In genomic region chr1:921011-921837, GRCh38 we compare ENCODE assay signal across 8 cellular contexts. TPM values are rescaled to one million over a fixed set of nuclear protein-coding genes. Genes with fewer than 3 reads are reported as not detected.
DNase-seq lines count a peak whose midpoint lies in the region; ATAC-seq and TF ChIP-seq lines count a peak whose summit lies in the region.

No MANE protein-coding gene starts in this region.

- TF ChIP-seq CTCF in HFFc6 (IDR thresholded peaks at IDR 0.05), result peak; percentile 77
- peak; percentile 55 for TF ChIP-seq CTCF in astrocyte of the cerebellum (IDR thresholded peaks at IDR 0.05; ENCODE audit: low read depth, low read length, missing control alignments)

- H3K9me3 ChIP-seq in skeletal muscle tissue (ENCODE audit: control insufficient read depth in 3 of 3, low read length in 3 of 3), result no peaks in the 10 kb centered on the region

- ATAC-seq in GM19455 (IDR thresholded peaks at IDR 0.05; ENCODE audit: unreplicated experiment), result no peak

- peaks cover 27 to 42% (median 36%) of the 10 kb centered on the region in 3 donors for H3K4me1 ChIP-seq in skeletal muscle tissue (ENCODE audit: control insufficient read depth in 3 of 3, insufficient read depth in 3 of 3, low read length in 3 of 3)

- in situ Hi-C loops in astrocyte of the cerebellum (cut with HindIII; ENCODE audit: low sequenced_read_pairs), result no loop called here

- peak; percentile 94 for DNase-seq in COLO668 (lab: John Stamatoyannopoulos, UW; ENCODE audit: unreplicated experiment)
- peak; percentile 60 for DNase-seq in HFFc6
- DNase-seq in NCI-H82 treated with DMSO at 0.1 percent for 48 hours (lab: John Stamatoyannopoulos, UW; ENCODE audit: unreplicated experiment), result peak; percentile 77
- peak; percentile 29 for DNase-seq in astrocyte of the cerebellum (ENCODE audit: low read depth)
- peak in 41 of 51 donors; percentile 8 to 67 (median 36) for DNase-seq in hypothalamus (lab: John Stamatoyannopoulos, UW)
- no peak for DNase-seq in GM19240 (ENCODE audit: insufficient read length, low spot score)

- no peaks in the 10 kb centered on the region for H3K9me3 Mint-ChIP-seq in HFFc6

- H3K4me3 ChIP-seq in astrocyte of the cerebellum (ENCODE audit: low read depth, low read length), result no peak overlapping the region
- H3K4me3 ChIP-seq in skeletal muscle tissue (ENCODE audit: low read length in 3 of 3), result peak overlapping the region in 2 of 3 donors; percentile 36 to 41

- peaks cover under 1% of the 10 kb centered on the region; the same call in 1 of the 2 replicates for H3K27me3 Mint-ChIP-seq in HFFc6 (ENCODE audit: insufficient read depth)

- H3K4me1 Mint-ChIP-seq in HFFc6 (ENCODE audit: low read depth), result peaks cover 32% of the 10 kb centered on the region

- no peak overlapping the region for H3K27ac ChIP-seq in skeletal muscle tissue (ENCODE audit: low read depth, low read length)

- H3K36me3 Mint-ChIP-seq in HFFc6 (ENCODE audit: low read depth), result peaks cover 4% of the 10 kb centered on the region; the same call in 1 of the 2 replicates

- no peak overlapping the region for H3K27ac Mint-ChIP-seq in HFFc6

- peaks cover 58 to 90% (median 73%) of the 10 kb centered on the region in 3 donors for H3K27me3 ChIP-seq in skeletal muscle tissue (ENCODE audit: control insufficient read depth in 3 of 3, insufficient read depth in 3 of 3, low read length in 3 of 3)

- peak overlapping the region; percentile 14 to 50 (median 33) for H3K9ac ChIP-seq in skeletal muscle tissue (ENCODE audit: low read depth in 1 of 3, low read length in 3 of 3)

- H3K36me3 ChIP-seq in skeletal muscle tissue (ENCODE audit: control insufficient read depth in 3 of 3, insufficient read depth in 3 of 3, low read length in 3 of 3), result no peaks in the 10 kb centered on the region

- peak overlapping the region; percentile 39; the same call in 1 of the 2 replicates for H3K4me3 Mint-ChIP-seq in HFFc6

RNA-seq across cellular contexts. Expression of gene SAMD11, which starts 2.5 kb away (rescaled TPM):
- 10 to 100 TPM; 20.6 to 29.3 (median 27.5) TPM for total RNA-seq in HFFc6 (2021; fragmentation: NEBNext Ultra II Directional; extraction: Animal tissue kit (Norgen Biotek cat#: 25700))
- total RNA-seq in skeletal muscle tissue, result 3.7 TPM

RNA-seq across cellular contexts. Expression of gene NOC2L, which starts 37.8 kb away (rescaled TPM):
- total RNA-seq in HFFc6 (2021; fragmentation: NEBNext Ultra II Directional; extraction: Animal tissue kit (Norgen Biotek cat#: 25700)), result 100 to 1,000 TPM; 112 to 142 (median 119) TPM
- total RNA-seq in skeletal muscle tissue, result 47.0 TPM

RNA-seq across cellular contexts. Expression of gene KLHL17, which starts 39.2 kb away (rescaled TPM):
- total RNA-seq in HFFc6 (2021; fragmentation: NEBNext Ultra II Directional; extraction: Animal tissue kit (Norgen Biotek cat#: 25700)), result 10 to 100 TPM; 12.2 to 17.5 (median 13.2) TPM
- total RNA-seq in skeletal muscle tissue, result 1.0 TPM

RNA-seq across cellular contexts. Expression of gene PLEKHN1, which starts 45.1 kb away (rescaled TPM):
- total RNA-seq in HFFc6 (2021; fragmentation: NEBNext Ultra II Directional; extraction: Animal tissue kit (Norgen Biotek cat#: 25700)), result 1 to 10 TPM; 5.2 to 6.9 (median 6.0) TPM
- total RNA-seq in skeletal muscle tissue, result not detected
